Comparison of ENCODE assay signal across 28 cellular contexts in genomic region chr6:169159331-169159730, GRCh38.
"Had no signal": no experiment of that assay in that cellular context is flagged by ENCODE, and none has a peak within 500 bp of the region (broad histone marks: within the 10 kb centered on the region; RNA-seq: fewer than 3 reads in every experiment).

No MANE protein-coding gene starts in this region.

- H3K27me3 ChIP-seq: adrenal gland, ascending aorta, brain microvascular endothelial cell had no signal

- H3K4me3 Mint-ChIP-seq: activated CD4-positive, alpha-beta memory T cell treated with anti-CD3 and anti-CD28 coated beads for 36 hours; activated CD4-positive, alpha-beta T cell treated with anti-CD3 and anti-CD28 coated beads, Interleukin-2, amount 10 ng/mL, durations not matched to agents 24 days and 14 days; activated naive CD4-positive, alpha-beta T cell treated with anti-CD3 and anti-CD28 coated beads for 36 hours; activated naive CD8-positive, alpha-beta T cell treated with anti-CD3 and anti-CD28 coated beads for 36 hours; activated T-helper 1 cell treated with anti-CD3 and anti-CD28 coated beads, Interleukin-12 subunit alpha, Interleukin-12 subunit beta, Interleukin-2, Interleukin-4 antibody, amounts not matched to agents 30 ng/mL and 10 ng/mL and 1 ng/mL, durations not matched to agents 14 hours and 24 hours and 36 hours; dendritic cell treated with granulocyte-macrophage colony-stimulating factor and Interleukin-4, amounts not matched to agents 40 ng/mL and 50 ng/mL, for 4 days; endodermal cell; nephron progenitor cell; T-helper 1 cell treated with Interleukin-12 subunit alpha and Interleukin-12 subunit beta and Interleukin-4 antibody, amounts not matched to agents 30 μg/mL and 1 μg/mL, for 36 hours had no signal

- H3K27ac Mint-ChIP-seq: activated CD4-positive, alpha-beta memory T cell treated with anti-CD3 and anti-CD28 coated beads for 36 hours; activated CD4-positive, alpha-beta T cell treated with anti-CD3 and anti-CD28 coated beads, Interleukin-2, amount 10 ng/mL, durations not matched to agents 24 days and 14 days; activated naive CD4-positive, alpha-beta T cell treated with anti-CD3 and anti-CD28 coated beads for 36 hours; activated naive CD8-positive, alpha-beta T cell treated with anti-CD3 and anti-CD28 coated beads for 36 hours; activated T-helper 1 cell treated with anti-CD3 and anti-CD28 coated beads, Interleukin-12 subunit alpha, Interleukin-12 subunit beta, Interleukin-2, Interleukin-4 antibody, amounts not matched to agents 30 ng/mL and 10 ng/mL and 1 ng/mL, durations not matched to agents 14 hours and 24 hours and 36 hours; dendritic cell treated with granulocyte-macrophage colony-stimulating factor and Interleukin-4, amounts not matched to agents 40 ng/mL and 50 ng/mL, for 4 days; endodermal cell; nephron progenitor cell; T-helper 1 cell treated with Interleukin-12 subunit alpha and Interleukin-12 subunit beta and Interleukin-4 antibody, amounts not matched to agents 30 μg/mL and 1 μg/mL, for 36 hours had no signal

- ATAC-seq: left colon, right cardiac atrium had no signal

- H3K36me3 ChIP-seq: adrenal gland, ascending aorta, brain microvascular endothelial cell, esophagus squamous epithelium had no signal

- H3K4me1 Mint-ChIP-seq: activated CD4-positive, alpha-beta T cell treated with anti-CD3 and anti-CD28 coated beads, Interleukin-2, amount 10 ng/mL, durations not matched to agents 24 days and 14 days; endodermal cell; nephron progenitor cell had no signal

- DNase-seq: activated CD4-positive, alpha-beta memory T cell treated with anti-CD3 and anti-CD28 coated beads for 36 hours; activated CD4-positive, alpha-beta T cell treated with anti-CD3 and anti-CD28 coated beads, Interleukin-2, amount 10 ng/mL, durations not matched to agents 24 days and 14 days; activated CD4-positive, CD25-positive, alpha-beta regulatory T cell treated with anti-CD3 and anti-CD28 coated beads, Interleukin-2, amount 50 U/mL, for 72 hours; activated CD8-positive, alpha-beta memory T cell treated with anti-CD3 and anti-CD28 coated beads, Interleukin-2, amount 50 U/mL, for 4 hours; activated effector memory CD4-positive, alpha-beta T cell treated with anti-CD3 and anti-CD28 coated beads, Interleukin-2, amount 50 U/mL, for 16 hours; activated naive CD4-positive, alpha-beta T cell treated with anti-CD3 and anti-CD28 coated beads for 36 hours; activated naive CD8-positive, alpha-beta T cell treated with anti-CD3 and anti-CD28 coated beads for 36 hours; activated T-cell treated with anti-CD3 and anti-CD28 coated beads, Interleukin-2, amount 50 U/mL, for 1 hour; brain microvascular endothelial cell; caudate nucleus; esophagus squamous epithelium; foreskin melanocyte; hippocampal formation; left colon; mammary epithelial cell; nephron progenitor cell; stimulated activated CD4-positive, alpha-beta T cell treated with anti-CD3 and anti-CD28 coated beads, Interleukin-15, amount 100 ng/mL, for 24 hours; stimulated activated CD4-positive, alpha-beta T cell treated with anti-CD3 and anti-CD28 coated beads, Interleukin-2, amount 100 ng/mL, for 24 hours; stimulated activated naive CD4-positive, alpha-beta T cell treated with Interleukin-2 at 50 U/mL for 16 hours; SW 1271; T-helper 9 cell had no signal

- H3K9me3 Mint-ChIP-seq: activated CD4-positive, alpha-beta memory T cell treated with anti-CD3 and anti-CD28 coated beads for 36 hours; activated CD4-positive, alpha-beta T cell treated with anti-CD3 and anti-CD28 coated beads, Interleukin-2, amount 10 ng/mL, durations not matched to agents 24 days and 14 days; activated naive CD4-positive, alpha-beta T cell treated with anti-CD3 and anti-CD28 coated beads for 36 hours; activated naive CD8-positive, alpha-beta T cell treated with anti-CD3 and anti-CD28 coated beads for 36 hours; activated T-helper 1 cell treated with anti-CD3 and anti-CD28 coated beads, Interleukin-12 subunit alpha, Interleukin-12 subunit beta, Interleukin-2, Interleukin-4 antibody, amounts not matched to agents 30 ng/mL and 10 ng/mL and 1 ng/mL, durations not matched to agents 14 hours and 24 hours and 36 hours; T-helper 1 cell treated with Interleukin-12 subunit alpha and Interleukin-12 subunit beta and Interleukin-4 antibody, amounts not matched to agents 30 μg/mL and 1 μg/mL, for 36 hours had no signal

- H3K27ac ChIP-seq: brain microvascular endothelial cell had no signal

- H3K4me3 ChIP-seq: adrenal gland, esophagus squamous epithelium had no signal

- H3K27me3 Mint-ChIP-seq: activated CD4-positive, alpha-beta T cell treated with anti-CD3 and anti-CD28 coated beads, Interleukin-2, amount 10 ng/mL, durations not matched to agents 24 days and 14 days; dendritic cell treated with granulocyte-macrophage colony-stimulating factor and Interleukin-4, amounts not matched to agents 40 ng/mL and 50 ng/mL, for 4 days had no signal

- H3K36me3 Mint-ChIP-seq: activated CD4-positive, alpha-beta memory T cell treated with anti-CD3 and anti-CD28 coated beads for 36 hours; activated naive CD8-positive, alpha-beta T cell treated with anti-CD3 and anti-CD28 coated beads for 36 hours had no signal

- H3K9me3 ChIP-seq: adrenal gland, ascending aorta, esophagus squamous epithelium had no signal
